In genomic region chr10:94192333-94192732, GRCh38 we compare ENCODE assay signal across 38 cellular contexts.
"Had no signal": no experiment of that assay in that cellular context is flagged by ENCODE, and none has a peak within 500 bp of the region (broad histone marks: within the 10 kb centered on the region; RNA-seq: fewer than 3 reads in every experiment).

No MANE protein-coding gene starts in this region.

- H3K27ac ChIP-seq: adrenal gland, body of pancreas, cardiac muscle cell, VCaP had no signal

- H3K27me3 ChIP-seq: adrenal gland, body of pancreas, cardiac muscle cell had no signal

- H3K9me3 ChIP-seq: adrenal gland, body of pancreas had no signal

- DNase-seq: activated B cell treated with CpG ODN at 0.5 μM for 24 hours; activated CD4-positive, alpha-beta memory T cell treated with anti-CD3 and anti-CD28 coated beads for 36 hours; activated CD4-positive, alpha-beta T cell treated with anti-CD3 and anti-CD28 coated beads for 4 hours; activated CD4-positive, alpha-beta T cell treated with anti-CD3 and anti-CD28 coated beads, Interleukin-2, amount 10 ng/mL, durations not matched to agents 24 days and 14 days; activated CD4-positive, alpha-beta T cell treated with anti-CD3 and anti-CD28 coated beads, Interleukin-2, amount 50 U/mL, for 1 hour; activated CD4-positive, alpha-beta T cell treated with anti-CD3 and anti-CD28 coated beads, Interleukin-2, amount 50 U/mL, for 4 hours; activated CD4-positive, CD25-positive, alpha-beta regulatory T cell treated with anti-CD3 and anti-CD28 coated beads, Interleukin-2, amount 50 U/mL, for 72 hours; activated CD8-positive, alpha-beta memory T cell treated with anti-CD3 and anti-CD28 coated beads, Interleukin-2, amount 50 U/mL, for 4 hours; activated CD8-positive, alpha-beta T cell treated with anti-CD3 and anti-CD28 coated beads for 36 hours; activated effector memory CD4-positive, alpha-beta T cell treated with anti-CD3 and anti-CD28 coated beads, Interleukin-2, amount 50 U/mL, for 16 hours; activated gamma-delta T cell treated with Interleukin-2 at 50 U/mL for 16 hours; activated naive CD4-positive, alpha-beta T cell; activated naive CD4-positive, alpha-beta T cell treated with anti-CD3 and anti-CD28 coated beads for 36 hours; activated naive CD4-positive, alpha-beta T cell treated with anti-CD3 and anti-CD28 coated beads, Interleukin-2, amount 50 U/mL, for 16 hours; activated naive CD8-positive, alpha-beta T cell treated with anti-CD3 and anti-CD28 coated beads for 36 hours; activated T-cell treated with anti-CD3 and anti-CD28 coated beads for 4 hours; activated T-cell treated with anti-CD3 and anti-CD28 coated beads, Interleukin-2, amount 50 U/mL, for 1 hour; activated T-cell treated with anti-CD3 and anti-CD28 coated beads, Interleukin-2, amount 50 U/mL, for 4 hours; activated T-cell treated with anti-CD3 and anti-CD28 coated beads, Interleukin-2, amount 50 U/mL, for 72 hours; adrenal gland; amniotic stem cell; aorta; body of pancreas; caudate nucleus; cerebellar nuclear complex; T-helper 1 cell; T-helper 2 cell; T-helper 9 cell had no signal

- H3K4me1 Mint-ChIP-seq: activated B cell treated with CpG ODN at 0.5 μM for 24 hours; activated CD4-positive, alpha-beta T cell treated with anti-CD3 and anti-CD28 coated beads, Interleukin-2, amount 10 ng/mL, durations not matched to agents 24 days and 14 days; activated naive CD8-positive, alpha-beta T cell treated with anti-CD3 and anti-CD28 coated beads for 36 hours; activated T-helper 17 cell treated with anti-CD3 and anti-CD28 coated beads, Interleukin-2, amount 50 U/mL, for 72 hours; central memory CD8-positive, alpha-beta T cell had no signal

- H3K4me3 Mint-ChIP-seq: activated B cell treated with CpG ODN at 0.5 μM for 24 hours; activated CD4-positive, alpha-beta memory T cell treated with anti-CD3 and anti-CD28 coated beads for 36 hours; activated CD4-positive, alpha-beta T cell treated with anti-CD3 and anti-CD28 coated beads, Interleukin-2, amount 10 ng/mL, durations not matched to agents 24 days and 14 days; activated CD8-positive, alpha-beta T cell treated with anti-CD3 and anti-CD28 coated beads for 36 hours; activated naive CD4-positive, alpha-beta T cell treated with anti-CD3 and anti-CD28 coated beads for 36 hours; activated naive CD8-positive, alpha-beta T cell treated with anti-CD3 and anti-CD28 coated beads for 36 hours; activated T-cell treated with anti-CD3 and anti-CD28 coated beads, Interleukin-2, amount 50 U/mL, for 4 hours; activated T-cell treated with anti-CD3 and anti-CD28 coated beads, Interleukin-2, amount 50 U/mL, for 72 hours; activated T-helper 1 cell treated with anti-CD3 and anti-CD28 coated beads, Interleukin-12 subunit alpha, Interleukin-12 subunit beta, Interleukin-2, Interleukin-4 antibody, amounts not matched to agents 30 ng/mL and 10 ng/mL and 1 ng/mL, durations not matched to agents 14 hours and 24 hours and 36 hours; activated T-helper 17 cell treated with anti-CD3 and anti-CD28 coated beads, Interleukin-2, amount 50 U/mL, for 72 hours; central memory CD8-positive, alpha-beta T cell; T-helper 1 cell treated with Interleukin-12 subunit alpha and Interleukin-12 subunit beta and Interleukin-4 antibody, amounts not matched to agents 30 μg/mL and 1 μg/mL, for 36 hours; T-helper 2 cell treated with Interferon-gamma antibody and Interleukin-4, amounts not matched to agents 5 μg/mL and 100 μg/mL, for 36 hours had no signal

- ATAC-seq: activated CD8-positive, alpha-beta T cell treated with anti-CD3 and anti-CD28 coated beads for 36 hours; activated naive CD4-positive, alpha-beta T cell treated with anti-CD3 and anti-CD28 coated beads, Interleukin-2, amount 50 U/mL, for 72 hours; activated T-cell treated with anti-CD3 and anti-CD28 coated beads, Interleukin-2, amount 50 U/mL, for 4 hours; activated T-cell treated with anti-CD3 and anti-CD28 coated beads, Interleukin-2, amount 50 U/mL, for 72 hours; activated T-helper 17 cell treated with anti-CD3 and anti-CD28 coated beads, Interleukin-2, amount 50 U/mL, for 72 hours; body of pancreas had no signal

- H3K27ac Mint-ChIP-seq: activated B cell treated with CpG ODN at 0.5 μM for 24 hours; activated CD4-positive, alpha-beta memory T cell treated with anti-CD3 and anti-CD28 coated beads for 36 hours; activated CD4-positive, alpha-beta T cell treated with anti-CD3 and anti-CD28 coated beads, Interleukin-2, amount 10 ng/mL, durations not matched to agents 24 days and 14 days; activated CD8-positive, alpha-beta T cell treated with anti-CD3 and anti-CD28 coated beads for 36 hours; activated naive CD4-positive, alpha-beta T cell treated with anti-CD3 and anti-CD28 coated beads for 36 hours; activated naive CD4-positive, alpha-beta T cell treated with anti-CD3 and anti-CD28 coated beads, Interleukin-2, amount 50 U/mL, for 72 hours; activated naive CD8-positive, alpha-beta T cell treated with anti-CD3 and anti-CD28 coated beads for 36 hours; activated T-cell treated with anti-CD3 and anti-CD28 coated beads, Interleukin-2, amount 50 U/mL, for 72 hours; activated T-helper 1 cell treated with anti-CD3 and anti-CD28 coated beads, Interleukin-12 subunit alpha, Interleukin-12 subunit beta, Interleukin-2, Interleukin-4 antibody, amounts not matched to agents 30 ng/mL and 10 ng/mL and 1 ng/mL, durations not matched to agents 14 hours and 24 hours and 36 hours; activated T-helper 17 cell treated with anti-CD3 and anti-CD28 coated beads, Interleukin-2, amount 50 U/mL, for 72 hours; T-helper 1 cell treated with Interleukin-12 subunit alpha and Interleukin-12 subunit beta and Interleukin-4 antibody, amounts not matched to agents 30 μg/mL and 1 μg/mL, for 36 hours; T-helper 2 cell treated with Interferon-gamma antibody and Interleukin-4, amounts not matched to agents 5 μg/mL and 100 μg/mL, for 36 hours had no signal

- H3K36me3 Mint-ChIP-seq: activated CD4-positive, alpha-beta memory T cell treated with anti-CD3 and anti-CD28 coated beads for 36 hours; activated naive CD4-positive, alpha-beta T cell treated with anti-CD3 and anti-CD28 coated beads, Interleukin-2, amount 50 U/mL, for 72 hours; activated naive CD8-positive, alpha-beta T cell treated with anti-CD3 and anti-CD28 coated beads for 36 hours had no signal

- H3K4me3 ChIP-seq: adrenal gland, body of pancreas, cardiac muscle cell had no signal

- H3K36me3 ChIP-seq: adrenal gland, cardiac muscle cell had no signal

- FAIRE-seq: bronchial epithelial cell, TTC549 had no signal

- H3K9me3 Mint-ChIP-seq: activated B cell treated with CpG ODN at 0.5 μM for 24 hours; activated CD4-positive, alpha-beta memory T cell treated with anti-CD3 and anti-CD28 coated beads for 36 hours; activated CD4-positive, alpha-beta T cell treated with anti-CD3 and anti-CD28 coated beads, Interleukin-2, amount 10 ng/mL, durations not matched to agents 24 days and 14 days; activated CD8-positive, alpha-beta T cell treated with anti-CD3 and anti-CD28 coated beads for 36 hours; activated naive CD4-positive, alpha-beta T cell treated with anti-CD3 and anti-CD28 coated beads for 36 hours; activated naive CD4-positive, alpha-beta T cell treated with anti-CD3 and anti-CD28 coated beads, Interleukin-2, amount 50 U/mL, for 72 hours; activated naive CD8-positive, alpha-beta T cell treated with anti-CD3 and anti-CD28 coated beads for 36 hours; activated T-cell treated with anti-CD3 and anti-CD28 coated beads, Interleukin-2, amount 50 U/mL, for 4 hours; activated T-cell treated with anti-CD3 and anti-CD28 coated beads, Interleukin-2, amount 50 U/mL, for 72 hours; activated T-helper 1 cell treated with anti-CD3 and anti-CD28 coated beads, Interleukin-12 subunit alpha, Interleukin-12 subunit beta, Interleukin-2, Interleukin-4 antibody, amounts not matched to agents 30 ng/mL and 10 ng/mL and 1 ng/mL, durations not matched to agents 14 hours and 24 hours and 36 hours; activated T-helper 17 cell treated with anti-CD3 and anti-CD28 coated beads, Interleukin-2, amount 50 U/mL, for 72 hours; T-helper 1 cell treated with Interleukin-12 subunit alpha and Interleukin-12 subunit beta and Interleukin-4 antibody, amounts not matched to agents 30 μg/mL and 1 μg/mL, for 36 hours; T-helper 2 cell treated with Interferon-gamma antibody and Interleukin-4, amounts not matched to agents 5 μg/mL and 100 μg/mL, for 36 hours had no signal

- H3K4me1 ChIP-seq: body of pancreas had no signal
